In the genomic region with DNA sequence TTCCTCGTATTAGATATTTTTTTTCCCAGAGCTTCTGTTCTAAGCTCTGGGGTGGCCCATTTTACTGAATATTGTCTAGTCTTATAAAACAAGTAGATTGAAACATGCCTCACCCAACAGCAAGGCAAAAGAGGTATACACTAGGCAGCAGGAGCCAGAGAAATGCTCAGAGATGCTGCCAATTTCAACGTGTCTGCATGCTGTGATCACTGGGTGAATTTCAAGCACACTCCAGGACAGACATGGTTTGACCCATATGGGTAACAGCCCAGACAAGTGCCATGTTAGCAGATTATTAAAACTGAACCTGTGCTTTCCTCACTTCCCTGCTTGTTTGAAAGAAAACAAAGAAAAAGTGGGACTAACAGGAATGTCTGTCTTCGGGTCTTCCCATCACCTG, we compare ENCODE assay signal across 15 cellular contexts.
A peak's percentile ranks its signal among the peaks of the same experiment; 100 is the strongest.
DNase-seq lines count a peak whose midpoint lies in the region; ATAC-seq, FAIRE-seq and TF ChIP-seq lines count a peak whose summit lies in the region.
"Had no signal": no experiment of that assay in that cellular context is flagged by ENCODE, and none has a peak within 500 bp of the region (broad histone marks: within the 10 kb centered on the region; RNA-seq: fewer than 3 reads in every experiment).

No MANE protein-coding gene starts in this region.

- intact Hi-C loops in K562 (cut with micrococcal nuclease), result no loop called here

- DNase-seq in K562 (ENCODE audit: extremely low read depth in 1 of 4, low spot score in 3 of 4) (no peak), type B pancreatic cell (ENCODE audit: extremely low spot score, unreplicated experiment) (no peak), NCI-H2081 treated with DMSO at 0.1 percent for 48 hours (lab: John Stamatoyannopoulos, UW) (no peak), HCEC 1CT (no peak)
- DNase-seq: Calu3; CD4-positive, alpha-beta T cell; DMS 273 treated with DMSO at 0.1 percent for 48 hours had no signal

- CTCF ChIA-PET in HEK293 (lab: Yijun Ruan, JAX), result no interaction called here
- CTCF ChIA-PET in K562 (lab: Yijun Ruan, JAX; ENCODE audit: low intra/inter-chr PET ratio), result no interaction called here

- no peaks in the 10 kb centered on the region for H3K4me1 ChIP-seq in HEK293 (ENCODE audit: control insufficient read depth, insufficient read depth, low read length)
- H3K4me1 ChIP-seq in K562 (replicated peaks in 1 of 2; ENCODE audit: control insufficient read depth in 2 of 2, insufficient read depth in 2 of 2, low read length in 2 of 2), result no peaks in the 10 kb centered on the region; a peak in 1 of 5 replicates

- H3K36me3 ChIP-seq in HEK293 (ENCODE audit: control insufficient read depth in 2 of 2, insufficient read depth in 1 of 2, low read length in 2 of 2), result peaks cover 0 to 25% of the 10 kb centered on the region in 2 experiments; a peak in 1 of 3 replicates
- H3K36me3 ChIP-seq in K562 (ENCODE audit: control insufficient read depth, insufficient read depth, low read length), result peaks cover 27% of the 10 kb centered on the region

- H3K9me3 ChIP-seq in HEK293 (ENCODE audit: control insufficient read depth, insufficient read depth, low read depth, low read length), result no peaks in the 10 kb centered on the region
- no peaks in the 10 kb centered on the region for H3K9me3 ChIP-seq in K562 (replicated peaks; ENCODE audit: control insufficient read depth, insufficient read depth, low read depth, low read length)

- no peaks in the 10 kb centered on the region for H3K9me3 Mint-ChIP-seq in type B pancreatic cell
- H3K9me3 Mint-ChIP-seq: CD4-positive, alpha-beta T cell had no signal

- H3K79me2 ChIP-seq in K562 (ENCODE audit: control insufficient read depth, insufficient read depth, low read length), result no peaks in the 10 kb centered on the region

- no peak for TF ChIP-seq EP300 in K562 (IDR thresholded peaks at IDR 0.05; ENCODE audit: low read length)

- H3K36me3 Mint-ChIP-seq in type B pancreatic cell, result peaks cover 15% of the 10 kb centered on the region

- TF ChIP-seq CTCF in 22Rv1 (IDR thresholded peaks at IDR 0.05) (no peak), HEK293 (tag by site-specific recombination; IDR thresholded peaks at IDR 0.05) (no peak), K562 (IDR thresholded peaks at IDR 0.05 in 2 of 3, conservative IDR thresholded peaks at IDR 0.05 in 1 of 3; ENCODE audit: insufficient read depth in 2 of 3, low read depth in 1 of 3, low read length in 3 of 3) (no peak), type B pancreatic cell (conservative IDR thresholded peaks at IDR 0.05) (no peak)

- no peaks in the 10 kb centered on the region for H3K27me3 Mint-ChIP-seq in type B pancreatic cell
- H3K27me3 Mint-ChIP-seq: B cell; CD4-positive, alpha-beta T cell had no signal

- H3K4me1 Mint-ChIP-seq in type B pancreatic cell (ENCODE audit: unreplicated experiment), result peaks cover 5% of the 10 kb centered on the region
- H3K4me1 Mint-ChIP-seq: B cell had no signal

- no peak for TF ChIP-seq RAD21 in K562 (CRISPR knock-in tag; conservative IDR thresholded peaks at IDR 0.05 in 1 of 2, IDR thresholded peaks at IDR 0.05 in 1 of 2)

- peak overlapping the region; percentile 1; the same call in 1 of the 2 replicates for H3K27ac ChIP-seq in 22Rv1
- no peak overlapping the region for H3K27ac ChIP-seq in HEK293 (ENCODE audit: extremely low read depth, low read depth, low read length)
- no peak overlapping the region for H3K27ac ChIP-seq in K562 (ENCODE audit: extremely low read depth, low read depth, low read length)

- ATAC-seq in K562, result no peak
- no peak for ATAC-seq in HG02885 (IDR thresholded peaks at IDR 0.05; ENCODE audit: poor library complexity, unreplicated experiment)
- ATAC-seq: GM12878, HepG2 had no signal

- peak; percentile 71 for FAIRE-seq in K562 (lab: Jason Lieb, UNC)
- FAIRE-seq: GM12878, GM18507, H54, HepG2 had no signal

- no peak overlapping the region for H3K4me3 ChIP-seq in HEK293 (ENCODE audit: low read depth, low read length)
- H3K4me3 ChIP-seq in K562, result no peak overlapping the region
- H3K4me3 ChIP-seq: GM12878 had no signal

- no peak overlapping the region for H2AFZ ChIP-seq in K562 (ENCODE audit: low read depth, low read length)

- H3K27me3 ChIP-seq in K562 (ENCODE audit: control insufficient read depth in 2 of 2, insufficient read depth in 2 of 2, low read length in 2 of 2), result no peaks in the 10 kb centered on the region

- 80% methylated on average over 3 of the region's 3 CpGs for WGBS in K562 (ENCODE audit: insufficient coverage, low coverage, missing lambda C conversion rate)

- no TSS peak for BruUV-seq in K562 (replicated peaks; lab: Mats Ljungman, UMichigan)

- no peak overlapping the region for H3K4me2 ChIP-seq in K562 (ENCODE audit: insufficient read depth, low read length)

- H3K27ac Mint-ChIP-seq in type B pancreatic cell, result peak overlapping the region; percentile 62
- H3K27ac Mint-ChIP-seq: B cell; CD4-positive, alpha-beta T cell had no signal

- H4K20me1 ChIP-seq in K562 (replicated peaks; ENCODE audit: control insufficient read depth, insufficient read depth, low read length), result no peaks in the 10 kb centered on the region

- POLR2A ChIA-PET in HEK293 (lab: Yijun Ruan, JAX), result interaction anchor here (0.6 kb wide), 1 partner anchor 1102 kb away, joined by 5 read pairs; no protein-coding TSS in a partner anchor
- POLR2A ChIA-PET in K562 (lab: Yijun Ruan, JAX), result no interaction called here

- TF ChIP-seq POLR2A in K562 (conservative IDR thresholded peaks at IDR 0.05), result no peak

- in situ Hi-C loops in K562 (cut with MboI), result loop anchor here (25.0 kb wide), 1 partner anchor 1181 kb away; no protein-coding TSS in a partner anchor

- H3K9me1 ChIP-seq in K562 (ENCODE audit: control insufficient read depth, insufficient read depth, low read length), result no peaks in the 10 kb centered on the region

- no peak overlapping the region for H3K9ac ChIP-seq in K562 (ENCODE audit: insufficient read depth in 1 of 2, low read depth in 2 of 2, low read length in 2 of 2)

- peak overlapping the region; percentile 10 for H3K4me3 Mint-ChIP-seq in type B pancreatic cell
- H3K4me3 Mint-ChIP-seq: B cell; CD4-positive, alpha-beta T cell had no signal

TF ChIP-seq in HEK293, 187 proteins besides CTCF, POLR2A, EP300 and RAD21:
- TF ChIP-seq ZNF23 (tag by site-specific recombination; IDR thresholded peaks at IDR 0.05; ENCODE audit: borderline replicate concordance) (no peak), ZFP69B (tag by site-specific recombination; IDR thresholded peaks at IDR 0.05) (no peak)
- TF ChIP-seq, protein P1, sequence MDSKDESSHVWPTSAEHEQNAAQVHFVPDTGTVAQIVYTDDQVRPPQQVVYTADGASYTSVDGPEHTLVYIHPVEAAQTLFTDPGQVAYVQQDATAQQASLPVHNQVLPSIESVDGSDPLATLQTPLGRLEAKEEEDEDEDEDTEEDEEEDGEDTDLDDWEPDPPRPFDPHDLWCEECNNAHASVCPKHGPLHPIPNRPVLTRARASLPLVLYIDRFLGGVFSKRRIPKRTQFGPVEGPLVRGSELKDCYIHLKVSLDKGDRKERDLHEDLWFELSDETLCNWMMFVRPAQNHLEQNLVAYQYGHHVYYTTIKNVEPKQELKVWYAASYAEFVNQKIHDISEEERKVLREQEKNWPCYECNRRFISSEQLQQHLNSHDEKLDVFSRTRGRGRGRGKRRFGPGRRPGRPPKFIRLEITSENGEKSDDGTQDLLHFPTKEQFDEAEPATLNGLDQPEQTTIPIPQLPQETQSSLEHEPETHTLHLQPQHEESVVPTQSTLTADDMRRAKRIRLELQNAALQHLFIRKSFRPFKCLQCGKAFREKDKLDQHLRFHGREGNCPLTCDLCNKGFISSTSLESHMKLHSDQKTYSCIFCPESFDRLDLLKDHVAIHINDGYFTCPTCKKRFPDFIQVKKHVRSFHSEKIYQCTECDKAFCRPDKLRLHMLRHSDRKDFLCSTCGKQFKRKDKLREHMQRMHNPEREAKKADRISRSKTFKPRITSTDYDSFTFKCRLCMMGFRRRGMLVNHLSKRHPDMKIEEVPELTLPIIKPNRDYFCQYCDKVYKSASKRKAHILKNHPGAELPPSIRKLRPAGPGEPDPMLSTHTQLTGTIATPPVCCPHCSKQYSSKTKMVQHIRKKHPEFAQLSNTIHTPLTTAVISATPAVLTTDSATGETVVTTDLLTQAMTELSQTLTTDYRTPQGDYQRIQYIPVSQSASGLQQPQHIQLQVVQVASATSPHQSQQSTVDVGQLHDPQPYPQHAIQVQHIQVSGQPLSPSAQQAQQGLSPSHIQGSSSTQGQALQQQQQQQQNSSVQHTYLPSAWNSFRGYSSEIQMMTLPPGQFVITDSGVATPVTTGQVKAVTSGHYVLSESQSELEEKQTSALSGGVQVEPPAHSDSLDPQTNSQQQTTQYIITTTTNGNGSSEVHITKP (tag by site-specific recombination; IDR thresholded peaks at IDR 0.05), result 0 out of 2 replicates have a peak, but pooled peaks have one; percentile 27
TF ChIP-seq in HEK293: peak in this region for 1.

TF ChIP-seq in K562, 482 proteins besides CTCF, POLR2A, EP300 and RAD21:
- TF ChIP-seq SP2 (IDR thresholded peaks at IDR 0.05; ENCODE audit: extremely low read depth, low read depth, low read length, poor library complexity, severe bottlenecking) (no peak), HIVEP1 (CRISPR knock-in tag; IDR thresholded peaks at IDR 0.05) (no peak), ZNF124 (CRISPR knock-in tag; IDR thresholded peaks at IDR 0.05) (no peak), HDAC2 (IDR thresholded peaks at IDR 0.05) (no peak), PPARD (CRISPR knock-in tag; IDR thresholded peaks at IDR 0.05) (no peak)
- TF ChIP-seq, protein P2, sequence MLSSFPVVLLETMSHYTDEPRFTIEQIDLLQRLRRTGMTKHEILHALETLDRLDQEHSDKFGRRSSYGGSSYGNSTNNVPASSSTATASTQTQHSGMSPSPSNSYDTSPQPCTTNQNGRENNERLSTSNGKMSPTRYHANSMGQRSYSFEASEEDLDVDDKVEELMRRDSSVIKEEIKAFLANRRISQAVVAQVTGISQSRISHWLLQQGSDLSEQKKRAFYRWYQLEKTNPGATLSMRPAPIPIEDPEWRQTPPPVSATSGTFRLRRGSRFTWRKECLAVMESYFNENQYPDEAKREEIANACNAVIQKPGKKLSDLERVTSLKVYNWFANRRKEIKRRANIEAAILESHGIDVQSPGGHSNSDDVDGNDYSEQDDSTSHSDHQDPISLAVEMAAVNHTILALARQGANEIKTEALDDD (IDR thresholded peaks at IDR 0.05), result no peak
